9 cellular contexts compared by ENCODE assay signal in the genomic region with DNA sequence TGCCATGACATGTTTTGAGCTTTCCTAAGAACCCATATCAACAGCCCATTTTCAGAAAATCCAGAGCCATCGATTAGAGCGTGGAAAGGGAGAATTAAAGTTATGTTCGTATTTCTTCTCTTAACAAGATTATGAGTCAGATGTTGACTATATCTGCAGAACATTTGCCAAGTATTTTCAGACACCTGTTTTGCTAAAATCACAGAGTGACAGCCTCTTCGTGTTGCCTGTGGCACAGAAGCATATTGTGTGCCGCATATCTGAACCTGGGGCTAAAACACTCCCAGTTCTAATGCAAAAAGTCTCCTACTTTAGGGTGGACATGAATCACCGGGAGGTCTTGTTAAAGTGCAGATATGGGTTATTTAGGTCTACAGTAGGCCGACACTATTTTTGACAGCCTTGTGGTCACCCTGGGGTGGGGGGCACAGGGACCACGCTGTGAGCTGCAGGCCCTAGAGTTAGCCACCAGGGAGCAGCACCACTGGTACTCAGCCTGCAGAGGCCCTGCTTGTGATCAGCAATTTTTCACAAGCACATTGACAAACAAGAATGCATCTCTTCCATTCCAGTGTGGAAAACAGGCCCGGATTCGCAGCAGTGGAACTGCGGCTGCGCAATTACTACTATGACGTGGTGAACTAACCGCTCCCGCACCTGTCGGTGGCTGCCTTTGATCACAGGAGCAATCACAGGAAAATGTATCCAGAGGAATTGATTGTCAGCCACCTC.
DNase-seq lines count a peak whose midpoint lies in the region; ATAC-seq and TF ChIP-seq lines count a peak whose summit lies in the region.
"Had no signal": no experiment of that assay in that cellular context is flagged by ENCODE, and none has a peak within 500 bp of the region (broad histone marks: within the 10 kb centered on the region; RNA-seq: fewer than 3 reads in every experiment).

No MANE protein-coding gene starts in this region.

- TF ChIP-seq CTCF in omental fat pad (IDR thresholded peaks at IDR 0.05): no peak

- peak; percentile 31 for ATAC-seq in esophagus mucosa
- ATAC-seq in GM19023 (IDR thresholded peaks at IDR 0.05; ENCODE audit: unreplicated experiment): no peak
- no peak for ATAC-seq in omental fat pad (ENCODE audit: low FRiP score)

- no peak overlapping the region for H3K27ac ChIP-seq in substantia nigra (ENCODE audit: low read depth, low read length, poor library complexity, severe bottlenecking)

- peak; percentile 22 for DNase-seq in activated CD4-positive, alpha-beta T cell treated with anti-CD3 and anti-CD28 coated beads for 48 hours
- DNase-seq in activated CD4-positive, alpha-beta T cell treated with anti-CD3 and anti-CD28 coated beads for 1 hour: no peak
- DNase-seq in NCI-H510A (lab: John Stamatoyannopoulos, UW) (peak; percentile 54), omental fat pad (ENCODE audit: low spot score) (no peak), substantia nigra (lab: John Stamatoyannopoulos, UW) (no peak)
- peak; percentile 37 for DNase-seq in stimulated activated CD8-positive, alpha-beta memory T cell treated with anti-CD3 and anti-CD28 coated beads, Interleukin-4, amount 100 ng/mL, for 48 hours
- DNase-seq: effector CD8-positive, alpha-beta T cell had no signal

Comparison
In these comparisons a context has a peak if more than half of its experiments do, and no peak if none do; other contexts are left out.
1. DNase-seq: peak in activated CD4-positive, alpha-beta T cell treated with anti-CD3 and anti-CD28 coated beads for 48 hours (single experiment), NCI-H510A (single experiment) and stimulated activated CD8-positive, alpha-beta memory T cell treated with anti-CD3 and anti-CD28 coated beads, Interleukin-4, amount 100 ng/mL, for 48 hours (single experiment); none in activated CD4-positive, alpha-beta T cell treated with anti-CD3 and anti-CD28 coated beads for 1 hour (single experiment), omental fat pad (single experiment) and substantia nigra (0 of 49).